ENCODE assay signal across 1 cellular context in genomic region chr11:1881442-1882264, GRCh38.
TF ChIP-seq lines count a peak whose summit lies in the region.

No MANE protein-coding gene starts in this region.

TF ChIP-seq in HepG2, 621 proteins besides CTCF, POLR2A, EP300 and RAD21:
- TF ChIP-seq ZNF556 (CRISPR knock-in tag; IDR thresholded peaks at IDR 0.05; ENCODE audit: borderline replicate concordance) (no peak), MLLT10 (CRISPR knock-in tag; IDR thresholded peaks at IDR 0.05) (no peak), ZSCAN5A (CRISPR knock-in tag; IDR thresholded peaks at IDR 0.05; ENCODE audit: borderline replicate concordance) (no peak), ZNF407 (CRISPR knock-in tag; IDR thresholded peaks at IDR 0.05; ENCODE audit: not compliant biosample characterization) (no peak), ZNF563 (CRISPR knock-in tag; IDR thresholded peaks at IDR 0.05) (no peak), CBFB (CRISPR knock-in tag; IDR thresholded peaks at IDR 0.05) (no peak), ZNF121 (CRISPR knock-in tag; IDR thresholded peaks at IDR 0.05) (no peak)
